Comparison of ENCODE assay signal across 1 cellular context in genomic region chr7:139181404-139181803, GRCh38.
TF ChIP-seq lines count a peak whose summit lies in the region.

No MANE protein-coding gene starts in this region.

TF ChIP-seq in K562, 482 proteins besides CTCF, POLR2A, EP300 and RAD21 (continued from another document):
- TF ChIP-seq, protein P1, sequence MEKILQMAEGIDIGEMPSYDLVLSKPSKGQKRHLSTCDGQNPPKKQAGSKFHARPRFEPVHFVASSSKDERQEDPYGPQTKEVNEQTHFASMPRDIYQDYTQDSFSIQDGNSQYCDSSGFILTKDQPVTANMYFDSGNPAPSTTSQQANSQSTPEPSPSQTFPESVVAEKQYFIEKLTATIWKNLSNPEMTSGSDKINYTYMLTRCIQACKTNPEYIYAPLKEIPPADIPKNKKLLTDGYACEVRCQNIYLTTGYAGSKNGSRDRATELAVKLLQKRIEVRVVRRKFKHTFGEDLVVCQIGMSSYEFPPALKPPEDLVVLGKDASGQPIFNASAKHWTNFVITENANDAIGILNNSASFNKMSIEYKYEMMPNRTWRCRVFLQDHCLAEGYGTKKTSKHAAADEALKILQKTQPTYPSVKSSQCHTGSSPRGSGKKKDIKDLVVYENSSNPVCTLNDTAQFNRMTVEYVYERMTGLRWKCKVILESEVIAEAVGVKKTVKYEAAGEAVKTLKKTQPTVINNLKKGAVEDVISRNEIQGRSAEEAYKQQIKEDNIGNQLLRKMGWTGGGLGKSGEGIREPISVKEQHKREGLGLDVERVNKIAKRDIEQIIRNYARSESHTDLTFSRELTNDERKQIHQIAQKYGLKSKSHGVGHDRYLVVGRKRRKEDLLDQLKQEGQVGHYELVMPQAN (IDR thresholded peaks at IDR 0.05; ENCODE audit: borderline replicate concordance) = no peak
- no peak for TF ChIP-seq PRMT5 (CRISPR knock-in tag; IDR thresholded peaks at IDR 0.05)
